ENCODE assay signal across 8 cellular contexts in the genomic region with DNA sequence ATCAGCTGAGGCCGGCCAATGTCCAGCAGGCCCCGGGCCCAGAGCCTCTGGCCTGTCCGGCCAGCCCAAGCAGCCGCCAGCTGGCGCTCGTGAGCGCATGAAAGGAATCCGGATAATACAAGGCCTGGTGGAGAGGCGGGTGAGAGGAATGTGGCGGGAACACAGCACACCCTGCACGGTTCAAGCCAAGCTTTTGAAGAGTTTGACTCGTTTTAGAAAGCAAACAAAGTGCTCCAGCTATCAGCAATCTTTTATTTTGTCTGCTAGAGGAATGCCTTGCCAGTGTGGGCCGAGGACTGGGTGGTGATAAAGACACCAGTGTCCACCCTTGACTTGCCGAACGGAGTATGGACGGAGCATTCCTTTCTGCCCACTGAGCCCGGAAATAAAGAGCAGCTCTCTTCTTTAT. TPM values are rescaled to one million over a fixed set of nuclear protein-coding genes. Genes with fewer than 3 reads are reported as not detected.
DNase-seq lines count a peak whose midpoint lies in the region; ATAC-seq and TF ChIP-seq lines count a peak whose summit lies in the region.

No MANE protein-coding gene starts in this region.

- WGBS in mesodermal cell (ENCODE audit: insufficient coverage in 2 of 2), 2 experiments, result 48 to 54% methylated on average over 12 to 17 of the region's 17 CpGs

- no peak overlapping the region for H3K4me3 Mint-ChIP-seq in activated naive CD4-positive, alpha-beta T cell treated with anti-CD3 and anti-CD28 coated beads for 36 hours

- H3K27me3 Mint-ChIP-seq in activated naive CD4-positive, alpha-beta T cell treated with anti-CD3 and anti-CD28 coated beads for 36 hours (ENCODE audit: low read depth), result no peaks in the 10 kb centered on the region

- CTCF ChIA-PET in activated naive CD4-positive, alpha-beta T cell treated with anti-CD3 and anti-CD28 coated beads for 36 hours (lab: Charles Lee), result interaction anchor here (0.7 to 1.8 kb wide), 2 partner anchors 118 to 254 kb away, joined by 3 to 6 read pairs; no protein-coding TSS in a partner anchor

- H3K9me3 Mint-ChIP-seq in activated naive CD4-positive, alpha-beta T cell treated with anti-CD3 and anti-CD28 coated beads for 36 hours, result no peaks in the 10 kb centered on the region

- H3K36me3 Mint-ChIP-seq in activated naive CD4-positive, alpha-beta T cell treated with anti-CD3 and anti-CD28 coated beads for 36 hours (ENCODE audit: low read depth), result peaks cover 4% of the 10 kb centered on the region

- ATAC-seq in foreskin keratinocyte, result no peak

- intact Hi-C loops in tibial artery (cut with DNase I; ENCODE audit: low total_unique reads), result loop anchor here (5.0 kb wide), 2 partner anchors 116 to 256 kb away; no protein-coding TSS in a partner anchor
- intact Hi-C loops in activated naive CD4-positive, alpha-beta T cell treated with anti-CD3 and anti-CD28 coated beads for 36 hours (cut with micrococcal nuclease), result no loop called here

- no peak overlapping the region for H3K4me3 ChIP-seq in WI38 (ENCODE audit: low read depth, low read length)
- no peak overlapping the region for H3K4me3 ChIP-seq in mesodermal cell (ENCODE audit: extremely low read depth, insufficient read depth, low read length, poor library complexity, severe bottlenecking)
- H3K4me3 ChIP-seq in tibial artery, result no peak overlapping the region

- DNase-seq in foreskin keratinocyte (no peak), tibial artery (peak; percentile 81 to 87), NCI-H524 treated with DMSO at 0.1 percent for 48 hours (lab: John Stamatoyannopoulos, UW) (no peak), germinal center (ENCODE audit: low spot score) (no peak)
- no peak for DNase-seq in activated naive CD4-positive, alpha-beta T cell treated with anti-CD3 and anti-CD28 coated beads for 36 hours
- no peak for DNase-seq in activated T-cell treated with anti-CD3 and anti-CD28 coated beads, Interleukin-2, amount 50 U/mL, for 1 hour

- no peaks in the 10 kb centered on the region for H3K9me3 ChIP-seq in mesodermal cell (ENCODE audit: control insufficient read depth, low read length)
- H3K9me3 ChIP-seq in tibial artery, result no peaks in the 10 kb centered on the region

- H3K27ac ChIP-seq in foreskin keratinocyte (no peak overlapping the region), mesodermal cell (ENCODE audit: low read depth, low read length, severe bottlenecking) (peak overlapping the region; percentile 6), tibial artery (peak overlapping the region in 1 of 2 donors; percentile 44)

- no peaks in the 10 kb centered on the region for H3K27me3 ChIP-seq in foreskin keratinocyte
- H3K27me3 ChIP-seq in tibial artery, result no peaks in the 10 kb centered on the region

- H3K4me1 ChIP-seq in foreskin keratinocyte (peaks cover 4% of the 10 kb centered on the region), mesodermal cell (ENCODE audit: control insufficient read depth, insufficient read depth, low read length, poor library complexity, severe bottlenecking) (peaks cover 5% of the 10 kb centered on the region), tibial artery (peaks cover 0 to 45% (median 21%) of the 10 kb centered on the region in 4 donors)

- TF ChIP-seq CTCF in WI38 (IDR thresholded peaks at IDR 0.05; ENCODE audit: low read depth, low read length) (peak; percentile 79), foreskin keratinocyte (conservative IDR thresholded peaks at IDR 0.05) (peak; percentile 47), tibial artery (IDR thresholded peaks at IDR 0.05) (peak; percentile 80 to 83)

- no peak overlapping the region for H3K27ac Mint-ChIP-seq in activated naive CD4-positive, alpha-beta T cell treated with anti-CD3 and anti-CD28 coated beads for 36 hours

- peaks cover 14% of the 10 kb centered on the region for H3K4me1 Mint-ChIP-seq in activated naive CD4-positive, alpha-beta T cell treated with anti-CD3 and anti-CD28 coated beads for 36 hours (ENCODE audit: low read depth)

- H3K36me3 ChIP-seq in mesodermal cell (ENCODE audit: control insufficient read depth, insufficient read depth, low read length), result no peaks in the 10 kb centered on the region
- no peaks in the 10 kb centered on the region for H3K36me3 ChIP-seq in tibial artery

RNA-seq across cellular contexts. Expression of gene NEDD9, which starts 9.3 kb away (rescaled TPM):
- total RNA-seq in foreskin keratinocyte, result 3.1 and 3.6 TPM in 2 replicates
- polyA plus RNA-seq in foreskin keratinocyte, result 1.1 and 1.2 TPM in 2 replicates
- 16.7 TPM for polyA plus RNA-seq in mesodermal cell (2013, experiment 1 of 2)
- polyA plus RNA-seq in mesodermal cell (2013, experiment 2 of 2), result 16.1 TPM
- 10 to 100 TPM; 17.5 to 18.8 TPM for total RNA-seq in activated naive CD4-positive, alpha-beta T cell treated with anti-CD3 and anti-CD28 coated beads for 36 hours

Comparison
In these comparisons a context has a peak if more than half of its experiments do, and no peak if none do; other contexts are left out.
1. DNase-seq: peak in tibial artery (2 of 2); none in foreskin keratinocyte (0 of 2), activated naive CD4-positive, alpha-beta T cell treated with anti-CD3 and anti-CD28 coated beads for 36 hours (single experiment), NCI-H524 treated with DMSO at 0.1 percent for 48 hours (single experiment), activated T-cell treated with anti-CD3 and anti-CD28 coated beads, Interleukin-2, amount 50 U/mL, for 1 hour (single experiment) and germinal center (single experiment).
2. Peak in every context shown above with its lines, with median percentiles within 50 percentile points of each other: CTCF ChIP-seq.